ENCODE assay signal across 1 cellular context in the genomic region with DNA sequence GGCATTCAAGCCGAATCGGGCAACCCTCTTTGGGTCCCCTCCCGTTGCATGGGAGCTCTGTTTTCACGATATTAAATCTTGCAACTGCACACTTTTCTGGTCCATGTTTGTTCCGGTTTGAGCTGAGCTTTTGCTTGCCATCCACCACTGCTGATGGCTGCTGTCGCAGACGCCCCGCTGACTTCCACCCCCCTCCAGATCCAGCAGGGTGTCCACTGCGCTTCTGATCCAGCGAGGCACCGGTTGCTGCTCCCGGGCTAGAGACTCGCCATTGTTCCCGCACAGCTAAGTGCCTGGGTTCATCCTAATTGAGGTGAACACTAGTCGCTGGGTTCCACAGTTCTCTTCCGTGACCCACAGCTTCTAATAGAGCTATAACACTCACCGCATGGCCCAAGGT.
TF ChIP-seq lines count a peak whose summit lies in the region.

No MANE protein-coding gene starts in this region.

TF ChIP-seq in GM12878, 131 proteins besides CTCF, POLR2A, EP300 and RAD21 (continued from another document):
- TF ChIP-seq, protein P1, sequence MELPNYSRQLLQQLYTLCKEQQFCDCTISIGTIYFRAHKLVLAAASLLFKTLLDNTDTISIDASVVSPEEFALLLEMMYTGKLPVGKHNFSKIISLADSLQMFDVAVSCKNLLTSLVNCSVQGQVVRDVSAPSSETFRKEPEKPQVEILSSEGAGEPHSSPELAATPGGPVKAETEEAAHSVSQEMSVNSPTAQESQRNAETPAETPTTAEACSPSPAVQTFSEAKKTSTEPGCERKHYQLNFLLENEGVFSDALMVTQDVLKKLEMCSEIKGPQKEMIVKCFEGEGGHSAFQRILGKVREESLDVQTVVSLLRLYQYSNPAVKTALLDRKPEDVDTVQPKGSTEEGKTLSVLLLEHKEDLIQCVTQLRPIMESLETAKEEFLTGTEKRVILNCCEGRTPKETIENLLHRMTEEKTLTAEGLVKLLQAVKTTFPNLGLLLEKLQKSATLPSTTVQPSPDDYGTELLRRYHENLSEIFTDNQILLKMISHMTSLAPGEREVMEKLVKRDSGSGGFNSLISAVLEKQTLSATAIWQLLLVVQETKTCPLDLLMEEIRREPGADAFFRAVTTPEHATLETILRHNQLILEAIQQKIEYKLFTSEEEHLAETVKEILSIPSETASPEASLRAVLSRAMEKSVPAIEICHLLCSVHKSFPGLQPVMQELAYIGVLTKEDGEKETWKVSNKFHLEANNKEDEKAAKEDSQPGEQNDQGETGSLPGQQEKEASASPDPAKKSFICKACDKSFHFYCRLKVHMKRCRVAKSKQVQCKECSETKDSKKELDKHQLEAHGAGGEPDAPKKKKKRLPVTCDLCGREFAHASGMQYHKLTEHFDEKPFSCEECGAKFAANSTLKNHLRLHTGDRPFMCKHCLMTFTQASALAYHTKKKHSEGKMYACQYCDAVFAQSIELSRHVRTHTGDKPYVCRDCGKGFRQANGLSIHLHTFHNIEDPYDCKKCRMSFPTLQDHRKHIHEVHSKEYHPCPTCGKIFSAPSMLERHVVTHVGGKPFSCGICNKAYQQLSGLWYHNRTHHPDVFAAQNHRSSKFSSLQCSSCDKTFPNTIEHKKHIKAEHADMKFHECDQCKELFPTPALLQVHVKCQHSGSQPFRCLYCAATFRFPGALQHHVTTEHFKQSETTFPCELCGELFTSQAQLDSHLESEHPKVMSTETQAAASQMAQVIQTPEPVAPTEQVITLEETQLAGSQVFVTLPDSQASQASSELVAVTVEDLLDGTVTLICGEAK (IDR thresholded peaks at IDR 0.05; ENCODE audit: borderline replicate concordance): no peak
- TF ChIP-seq KAT2A (conservative IDR thresholded peaks at IDR 0.05; ENCODE audit: control insufficient read depth, low read depth, low read length) (no peak), CREB1 (IDR thresholded peaks at IDR 0.05; ENCODE audit: low read depth) (no peak), SP1 (IDR thresholded peaks at IDR 0.05; ENCODE audit: low read depth, low read length) (no peak)
